ENCODE assay signal across 17 cellular contexts in the genomic region with DNA sequence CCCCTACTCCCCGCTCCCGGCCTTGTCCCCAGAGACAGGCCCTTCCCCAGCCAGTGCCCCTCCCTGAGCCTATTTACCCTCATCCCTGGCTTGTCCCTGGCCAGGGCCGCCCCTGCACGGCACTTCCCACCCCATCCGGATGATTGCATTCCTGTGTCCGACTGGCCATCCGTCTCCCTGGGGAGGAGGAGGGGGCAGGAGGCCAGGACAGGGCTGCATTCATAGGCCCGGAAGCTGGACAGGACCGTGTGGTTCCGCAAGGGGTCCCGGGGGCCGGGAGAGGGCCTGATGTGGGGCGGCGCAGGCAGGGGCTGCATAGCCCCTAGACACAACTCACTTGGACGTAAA. TPM values are rescaled to one million over a fixed set of nuclear protein-coding genes. Genes with fewer than 3 reads are reported as not detected.
DNase-seq lines count a peak whose midpoint lies in the region; ATAC-seq and TF ChIP-seq lines count a peak whose summit lies in the region.
"Had no signal": no experiment of that assay in that cellular context is flagged by ENCODE, and none has a peak within 500 bp of the region (broad histone marks: within the 10 kb centered on the region; RNA-seq: fewer than 3 reads in every experiment).

No MANE protein-coding gene starts in this region.

- H3K27me3 ChIP-seq in adrenal gland, result no peaks in the 10 kb centered on the region
- no peaks in the 10 kb centered on the region for H3K27me3 ChIP-seq in right lobe of liver
- H3K27me3 ChIP-seq in spleen (replicated peaks in 1 of 7), result no peaks in the 10 kb centered on the region

- TF ChIP-seq POLR2A in adrenal gland (IDR thresholded peaks at IDR 0.05) (no peak), right lobe of liver (IDR thresholded peaks at IDR 0.05) (no peak), spleen (IDR thresholded peaks at IDR 0.05) (no peak)

- 50 to 66% (median 55%) methylated on average over 8 to 15 of the region's 15 CpGs for WGBS in adrenal gland, 4 donors
- 63% methylated on average over 3 of the region's 15 CpGs for WGBS in right lobe of liver (ENCODE audit: insufficient coverage, low coverage, low lambda C conversion rate, missing lambda C conversion rate)
- 71 to 81% (median 79%) methylated on average over 15 of the region's 15 CpGs for WGBS in spleen, 5 donors

- intact Hi-C loops in adrenal gland (cut with DNase I) (no loop called here), left cardiac atrium (cut with DNase I) (no loop called here), right lobe of liver (cut with DNase I) (loop anchor here in 1 of 2 donors (10.0 kb wide), 1 partner anchor 201 kb away; no protein-coding TSS in a partner anchor), spleen (cut with DNase I; ENCODE audit: low total_unique reads) (no loop called here)

- ATAC-seq in left cardiac atrium (peak; percentile 59 to 74), right lobe of liver (peak; percentile 62 to 72 (median 68)), GM18870 (IDR thresholded peaks at IDR 0.05; ENCODE audit: unreplicated experiment) (no peak)
- ATAC-seq: A549 had no signal

- no peaks in the 10 kb centered on the region for H3K9me3 ChIP-seq in adrenal gland (replicated peaks in 1 of 3)
- no peaks in the 10 kb centered on the region for H3K9me3 ChIP-seq in right lobe of liver
- H3K9me3 ChIP-seq in spleen, result no peaks in the 10 kb centered on the region
- H3K9me3 ChIP-seq: A549, Caco-2 had no signal

- H3K36me3 ChIP-seq in adrenal gland (replicated peaks in 1 of 2) (peaks cover 0 to 75% of the 10 kb centered on the region in 2 donors), right lobe of liver (peaks cover 0 to 53% (median 18%) of the 10 kb centered on the region in 4 donors), spleen (peaks cover 5 to 100% (median 97%) of the 10 kb centered on the region in 6 donors)

- DNase-seq in adrenal gland (peak; percentile 48 to 82 (median 72)), left cardiac atrium (peak; percentile 79), right lobe of liver (peak in 1 of 3 donors; percentile 59), spleen (peak; percentile 81), GM19240 (ENCODE audit: insufficient read length, low spot score) (no peak)
- no peak for DNase-seq in stimulated activated CD4-positive, alpha-beta T cell treated with anti-CD3 and anti-CD28 coated beads, Interleukin-2, amount 100 ng/mL, for 24 hours
- DNase-seq: Caco-2; CD4-positive, alpha-beta T cell; KBM-7; NCI-H1105; NCI-H2081; NCI-H446 treated with DMSO at 0.1 percent for 48 hours; NCI-H69; NK-92 treated with Interleukin-12 subunit alpha and Interleukin-12 subunit beta, amount 100 ng/mL, for 24 hours; SIG-M5 had no signal

- TF ChIP-seq CTCF in adrenal gland (IDR thresholded peaks at IDR 0.05), result no peak
- no peak for TF ChIP-seq CTCF in right lobe of liver (IDR thresholded peaks at IDR 0.05)
- TF ChIP-seq CTCF in spleen (IDR thresholded peaks at IDR 0.05 in 8 of 11, conservative IDR thresholded peaks at IDR 0.05 in 3 of 11), result no peak

- H3K27ac ChIP-seq in adrenal gland (peak overlapping the region in 3 of 5 donors; percentile 60 to 84 (median 71)), right lobe of liver (no peak overlapping the region), spleen (peak overlapping the region in 5 of 8 donors; percentile 51 to 68 (median 58))
- H3K27ac ChIP-seq: A549 had no signal

- H3K4me3 ChIP-seq in adrenal gland, result no peak overlapping the region
- H3K4me3 ChIP-seq in right lobe of liver, result no peak overlapping the region
- H3K4me3 ChIP-seq in spleen, result no peak overlapping the region
- H3K4me3 ChIP-seq: A549 had no signal

- H3K4me1 ChIP-seq in adrenal gland (replicated peaks in 1 of 2), result peaks cover 12 to 16% of the 10 kb centered on the region in 2 donors
- no peaks in the 10 kb centered on the region for H3K4me1 ChIP-seq in right lobe of liver
- H3K4me1 ChIP-seq in spleen, result peaks cover 0 to 56% (median 6%) of the 10 kb centered on the region in 6 donors
- H3K4me1 ChIP-seq: A549, Caco-2 had no signal

RNA-seq across cellular contexts. Expression of a gene that starts 22.8 kb away (rescaled TPM):
- 100 to 1,000 TPM; 143 to 293 (median 169) TPM for total RNA-seq in adrenal gland
- polyA plus RNA-seq in adrenal gland, result 100 to 1,000 TPM in 2 of 3 donors, 10 to 100 TPM in 1; 45.7 to 172 (median 145) TPM
- 100 to 1,000 TPM; 121 to 128 TPM for total RNA-seq in left cardiac atrium
- 10 to 100 TPM; 74.8 to 85.5 (median 79.4) TPM for total RNA-seq in right lobe of liver
- 100 to 1,000 TPM; 162 to 226 (median 196) TPM for total RNA-seq in spleen
- 100 to 1,000 TPM; 101 to 176 (median 123) TPM for polyA plus RNA-seq in spleen

RNA-seq across cellular contexts. Expression of a gene that starts 53.8 kb away (rescaled TPM):
- total RNA-seq in adrenal gland (100 to 1,000 TPM in 3 of 8 donors, 10 to 100 TPM in 5; 23.9 to 206 (median 76.7) TPM), left cardiac atrium (10 to 100 TPM; 14.0 to 33.0 TPM), right lobe of liver (100 to 1,000 TPM in 3 of 6 experiments, 10 to 100 TPM in 3; 41.9 to 138 (median 99.9) TPM), spleen (10 to 100 TPM; 15.5 to 51.3 (median 43.7) TPM)
- polyA plus RNA-seq in adrenal gland (10 to 100 TPM in 2 of 3 donors, 1 to 10 TPM in 1; 4.1 to 83.7 (median 28.4) TPM), spleen (10 to 100 TPM in 2 of 3 donors, 1 to 10 TPM in 1; 8.3 to 29.8 (median 11.7) TPM)

Comparison
In these comparisons a context has a peak if more than half of its experiments do, and no peak if none do; other contexts are left out.
1. DNase-seq: peak in adrenal gland (7 of 7), left cardiac atrium (single experiment) and spleen (single experiment); none in GM19240 (single experiment) and stimulated activated CD4-positive, alpha-beta T cell treated with anti-CD3 and anti-CD28 coated beads, Interleukin-2, amount 100 ng/mL, for 24 hours (0 of 2).
2. H3K27ac ChIP-seq: peak in adrenal gland (3 of 5) and spleen (5 of 8); none in right lobe of liver (0 of 3).